37 cellular contexts compared by ENCODE assay signal in genomic region chr7:40019558-40019957, GRCh38.
"Had no signal": no experiment of that assay in that cellular context is flagged by ENCODE, and none has a peak within 500 bp of the region (broad histone marks: within the 10 kb centered on the region; RNA-seq: fewer than 3 reads in every experiment).

No MANE protein-coding gene starts in this region.

- H3K27ac ChIP-seq: brain microvascular endothelial cell, Peyer's patch, WERI-Rb-1 had no signal

- H3K4me3 ChIP-seq: K562, Peyer's patch had no signal

- H3K9me3 Mint-ChIP-seq: activated CD4-positive, alpha-beta memory T cell treated with anti-CD3 and anti-CD28 coated beads, Interleukin-2, amount 10 ng/mL, durations not matched to agents 7 days and 5 days; activated naive CD4-positive, alpha-beta T cell treated with anti-CD3 and anti-CD28 coated beads, Interleukin-2, amount 10 ng/mL, durations not matched to agents 7 days and 5 days; activated naive CD8-positive, alpha-beta T cell treated with anti-CD3 and anti-CD28 coated beads, Interleukin-2, amount 50 U/mL, for 24 hours had no signal

- H3K9me3 ChIP-seq: Peyer's patch had no signal

- DNase-seq: activated CD4-positive, alpha-beta memory T cell treated with anti-CD3 and anti-CD28 coated beads, Interleukin-2, amount 10 ng/mL, durations not matched to agents 7 days and 5 days; activated CD4-positive, alpha-beta T cell treated with anti-CD3 and anti-CD28 coated beads for 1 hour; activated CD4-positive, alpha-beta T cell treated with anti-CD3 and anti-CD28 coated beads for 48 hours; activated CD4-positive, CD25-positive, alpha-beta regulatory T cell; activated CD8-positive, alpha-beta memory T cell treated with anti-CD3 and anti-CD28 coated beads for 24 hours; activated CD8-positive, alpha-beta memory T cell treated with anti-CD3 and anti-CD28 coated beads, Interleukin-2, amount 10 ng/mL, durations not matched to agents 7 days and 5 days; activated CD8-positive, alpha-beta memory T cell treated with anti-CD3 and anti-CD28 coated beads, Interleukin-2, amount 50 U/mL, for 48 hours; activated effector memory CD4-positive, alpha-beta T cell treated with Interleukin-2 at 50 U/mL for 16 hours; activated naive CD4-positive, alpha-beta T cell treated with anti-CD3 and anti-CD28 coated beads, Interleukin-2, amount 10 ng/mL, durations not matched to agents 7 days and 5 days; activated naive CD8-positive, alpha-beta T cell treated with anti-CD3 and anti-CD28 coated beads, Interleukin-2, amount 50 U/mL, for 24 hours; activated T-cell treated with anti-CD3 and anti-CD28 coated beads, Interleukin-2, amount 50 U/mL, for 48 hours; anterior cingulate cortex; brain microvascular endothelial cell; central memory CD4-positive, alpha-beta T cell; MM.1S; MV-4-11; NCI-H1092; NCI-H1436 treated with DMSO at 0.1 percent for 48 hours; NCI-H187; NCI-H2029 treated with DMSO at 0.1 percent for 48 hours; NCI-H2107; NCI-H2171; NCI-H510A; NCI-H526; NCI-H748 treated with DMSO at 0.1 percent for 48 hours; NK-92 treated with Interleukin-12 subunit alpha and Interleukin-12 subunit beta, amount 100 ng/mL, for 24 hours; PC-3; Peyer's patch; RPMI8226; SIG-M5; T-helper 1 cell; T-helper 2 cell; T1000; WERI-Rb-1 had no signal

- H3K4me1 ChIP-seq: Peyer's patch had no signal

- H3K4me3 Mint-ChIP-seq: activated CD4-positive, alpha-beta memory T cell treated with anti-CD3 and anti-CD28 coated beads, Interleukin-2, amount 10 ng/mL, durations not matched to agents 7 days and 5 days; activated CD8-positive, alpha-beta memory T cell treated with anti-CD3 and anti-CD28 coated beads, Interleukin-2, amount 10 ng/mL, durations not matched to agents 7 days and 5 days; activated naive CD4-positive, alpha-beta T cell treated with anti-CD3 and anti-CD28 coated beads, Interleukin-2, amount 10 ng/mL, durations not matched to agents 7 days and 5 days; activated naive CD8-positive, alpha-beta T cell; activated naive CD8-positive, alpha-beta T cell treated with anti-CD3 and anti-CD28 coated beads, Interleukin-2, amount 50 U/mL, for 24 hours had no signal

- ATAC-seq: activated CD8-positive, alpha-beta memory T cell treated with anti-CD3 and anti-CD28 coated beads, Interleukin-2, amount 10 ng/mL, durations not matched to agents 7 days and 5 days; activated naive CD8-positive, alpha-beta T cell treated with anti-CD3 and anti-CD28 coated beads, Interleukin-2, amount 50 U/mL, for 24 hours; K562; PC-3; SK-N-SH treated with all-trans-retinoic acid at 6 μM for 48 hours had no signal

- H3K27me3 Mint-ChIP-seq: activated CD4-positive, alpha-beta memory T cell treated with anti-CD3 and anti-CD28 coated beads, Interleukin-2, amount 10 ng/mL, durations not matched to agents 7 days and 5 days; activated CD8-positive, alpha-beta memory T cell treated with anti-CD3 and anti-CD28 coated beads, Interleukin-2, amount 10 ng/mL, durations not matched to agents 7 days and 5 days; activated naive CD4-positive, alpha-beta T cell treated with anti-CD3 and anti-CD28 coated beads, Interleukin-2, amount 10 ng/mL, durations not matched to agents 7 days and 5 days; activated naive CD8-positive, alpha-beta T cell; activated naive CD8-positive, alpha-beta T cell treated with anti-CD3 and anti-CD28 coated beads, Interleukin-2, amount 50 U/mL, for 24 hours had no signal

- H3K27ac Mint-ChIP-seq: activated CD4-positive, alpha-beta memory T cell treated with anti-CD3 and anti-CD28 coated beads, Interleukin-2, amount 10 ng/mL, durations not matched to agents 7 days and 5 days; activated CD8-positive, alpha-beta memory T cell treated with anti-CD3 and anti-CD28 coated beads, Interleukin-2, amount 10 ng/mL, durations not matched to agents 7 days and 5 days; activated naive CD4-positive, alpha-beta T cell treated with anti-CD3 and anti-CD28 coated beads, Interleukin-2, amount 10 ng/mL, durations not matched to agents 7 days and 5 days; activated naive CD8-positive, alpha-beta T cell treated with anti-CD3 and anti-CD28 coated beads, Interleukin-2, amount 50 U/mL, for 24 hours had no signal

- H3K27me3 ChIP-seq: brain microvascular endothelial cell, Peyer's patch had no signal
